In the genomic region with DNA sequence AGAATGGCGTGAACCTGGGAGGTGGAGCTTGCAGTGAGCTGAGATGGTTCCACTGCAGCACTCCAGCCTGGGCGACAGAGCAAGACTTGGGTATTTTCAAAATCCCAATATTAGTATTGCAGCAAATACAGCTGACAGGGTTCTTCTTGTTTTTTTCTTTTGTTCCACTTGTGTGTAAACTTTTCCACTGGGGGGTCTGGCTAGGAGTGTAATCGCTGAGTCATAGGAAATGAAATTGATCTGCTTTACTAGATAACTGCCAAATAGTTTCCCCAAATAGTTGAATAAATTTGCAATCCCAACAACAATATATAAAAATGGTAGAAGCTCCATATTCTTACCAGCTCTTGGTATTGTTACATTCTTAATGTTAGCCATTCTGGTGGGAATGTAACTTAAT, we compare ENCODE assay signal across 21 cellular contexts.
"Had no signal": no experiment of that assay in that cellular context is flagged by ENCODE, and none has a peak within 500 bp of the region (broad histone marks: within the 10 kb centered on the region; RNA-seq: fewer than 3 reads in every experiment).

No MANE protein-coding gene starts in this region.

- H3K4me3 ChIP-seq: right atrium auricular region, tibial nerve, vagina had no signal

- H3K4me1 ChIP-seq: right atrium auricular region, tibial nerve, vagina had no signal

- H3K9me3 ChIP-seq: right atrium auricular region, vagina had no signal

- DNase-seq: activated CD4-positive, alpha-beta T cell treated with anti-CD3 and anti-CD28 coated beads, Interleukin-2, amount 10 ng/mL, durations not matched to agents 7 days and 5 days; activated CD8-positive, alpha-beta memory T cell treated with anti-CD3 and anti-CD28 coated beads, Interleukin-2, amount 50 U/mL, for 48 hours; activated gamma-delta T cell; activated T-cell treated with anti-CD3 and anti-CD28 coated beads, Interleukin-2, amount 50 U/mL, for 72 hours; amygdala; central memory CD4-positive, alpha-beta T cell; cortex of kidney; effector memory CD4-positive, alpha-beta T cell; hippocampal formation; kidney glomerular epithelial cell; left ventricle myocardium superior; mesendoderm; nucleus accumbens; small intestine; stimulated activated CD4-positive, alpha-beta T cell treated with anti-CD3 and anti-CD28 coated beads, Interleukin-4, amount 100 ng/mL, for 4 hours; stimulated activated CD8-positive, alpha-beta memory T cell treated with anti-CD3 and anti-CD28 coated beads, Interleukin-4, amount 100 ng/mL, for 48 hours; stimulated activated naive CD4-positive, alpha-beta T cell treated with Interleukin-2 at 50 U/mL for 16 hours; substantia nigra had no signal

- H3K27ac ChIP-seq: right atrium auricular region, tibial nerve, vagina had no signal

- H3K36me3 ChIP-seq: right atrium auricular region, vagina had no signal

- H3K27me3 ChIP-seq: right atrium auricular region, tibial nerve, vagina had no signal
